In genomic region chr14:39431416-39432178, GRCh38 we compare ENCODE assay signal across 8 cellular contexts. TPM values are rescaled to one million over a fixed set of nuclear protein-coding genes. Genes with fewer than 3 reads are reported as not detected.
DNase-seq lines count a peak whose midpoint lies in the region; ATAC-seq and TF ChIP-seq lines count a peak whose summit lies in the region.

No MANE protein-coding gene starts in this region.

- H3K27ac Mint-ChIP-seq in activated naive CD8-positive, alpha-beta T cell treated with anti-CD3 and anti-CD28 coated beads, Interleukin-2, amount 50 U/mL, for 24 hours: peak overlapping the region; percentile 100

- H3K4me3 ChIP-seq in RWPE2 (ENCODE audit: severe bottlenecking): peak overlapping the region; percentile 93
- peak overlapping the region; percentile 88 for H3K4me3 ChIP-seq in retinal pigment epithelial cell (ENCODE audit: low read length)

- TF ChIP-seq CTCF in RWPE2 (IDR thresholded peaks at IDR 0.05; ENCODE audit: poor library complexity, severe bottlenecking) (no peak), retinal pigment epithelial cell (conservative IDR thresholded peaks at IDR 0.05; ENCODE audit: low read depth, low read length) (no peak)

- intact Hi-C loops in left ventricle myocardium superior (cut with micrococcal nuclease): no loop called here

- H3K27ac ChIP-seq in RWPE2 (ENCODE audit: poor library complexity, severe bottlenecking): peak overlapping the region; percentile 67

- peak overlapping the region; percentile 91 for H3K4me3 Mint-ChIP-seq in activated naive CD8-positive, alpha-beta T cell treated with anti-CD3 and anti-CD28 coated beads, Interleukin-2, amount 50 U/mL, for 24 hours

- H3K27me3 Mint-ChIP-seq in activated naive CD8-positive, alpha-beta T cell treated with anti-CD3 and anti-CD28 coated beads, Interleukin-2, amount 50 U/mL, for 24 hours: no peaks in the 10 kb centered on the region

- peaks cover 51% of the 10 kb centered on the region for H3K4me1 Mint-ChIP-seq in activated naive CD8-positive, alpha-beta T cell treated with anti-CD3 and anti-CD28 coated beads, Interleukin-2, amount 50 U/mL, for 24 hours

- H3K9me3 ChIP-seq in RWPE2 (ENCODE audit: severe bottlenecking): no peaks in the 10 kb centered on the region

- H3K27me3 ChIP-seq in RWPE2 (ENCODE audit: insufficient read depth, poor library complexity, severe bottlenecking): no peaks in the 10 kb centered on the region

- no peaks in the 10 kb centered on the region for H3K9me3 Mint-ChIP-seq in activated naive CD8-positive, alpha-beta T cell treated with anti-CD3 and anti-CD28 coated beads, Interleukin-2, amount 50 U/mL, for 24 hours

- H3K36me3 Mint-ChIP-seq in activated naive CD8-positive, alpha-beta T cell treated with anti-CD3 and anti-CD28 coated beads, Interleukin-2, amount 50 U/mL, for 24 hours (ENCODE audit: low read depth): no peaks in the 10 kb centered on the region

- no peaks in the 10 kb centered on the region for H3K36me3 ChIP-seq in RWPE2 (ENCODE audit: low read depth)

- ATAC-seq in GM18867 (IDR thresholded peaks at IDR 0.05; ENCODE audit: unreplicated experiment) (peak; percentile 22), HG03097 (IDR thresholded peaks at IDR 0.05; ENCODE audit: low FRiP score, unreplicated experiment) (peak; percentile 17), RWPE2 (ENCODE audit: low read depth) (peak; percentile 28), left ventricle myocardium superior (no peak)
- ATAC-seq in activated naive CD8-positive, alpha-beta T cell treated with anti-CD3 and anti-CD28 coated beads, Interleukin-2, amount 50 U/mL, for 24 hours: peak; percentile 9

- peaks cover 25% of the 10 kb centered on the region for H3K4me1 ChIP-seq in RWPE2 (ENCODE audit: insufficient read depth, poor library complexity, severe bottlenecking)

- DNase-seq in Ammon's horn (ENCODE audit: low spot score) (peak; percentile 46), RWPE2 (ENCODE audit: low spot score) (peak; percentile 72), left ventricle myocardium superior (peak; percentile 57), retinal pigment epithelial cell (ENCODE audit: low read depth) (no peak), COR-L47 (lab: John Stamatoyannopoulos, UW) (no peak)
- peak; percentile 48 for DNase-seq in activated naive CD8-positive, alpha-beta T cell treated with anti-CD3 and anti-CD28 coated beads, Interleukin-2, amount 50 U/mL, for 24 hours

RNA-seq across cellular contexts. Expression of gene FBXO33, which starts 0.6 kb away (rescaled TPM):
- total RNA-seq in left ventricle myocardium superior: 4.4 TPM

Comparison
In these comparisons a context has a peak if more than half of its experiments do, and no peak if none do; other contexts are left out.
1. DNase-seq: peak in Ammon's horn (single experiment), RWPE2 (single experiment), activated naive CD8-positive, alpha-beta T cell treated with anti-CD3 and anti-CD28 coated beads, Interleukin-2, amount 50 U/mL, for 24 hours (single experiment) and left ventricle myocardium superior (single experiment); none in retinal pigment epithelial cell (single experiment) and COR-L47 (single experiment).